In the genomic region with DNA sequence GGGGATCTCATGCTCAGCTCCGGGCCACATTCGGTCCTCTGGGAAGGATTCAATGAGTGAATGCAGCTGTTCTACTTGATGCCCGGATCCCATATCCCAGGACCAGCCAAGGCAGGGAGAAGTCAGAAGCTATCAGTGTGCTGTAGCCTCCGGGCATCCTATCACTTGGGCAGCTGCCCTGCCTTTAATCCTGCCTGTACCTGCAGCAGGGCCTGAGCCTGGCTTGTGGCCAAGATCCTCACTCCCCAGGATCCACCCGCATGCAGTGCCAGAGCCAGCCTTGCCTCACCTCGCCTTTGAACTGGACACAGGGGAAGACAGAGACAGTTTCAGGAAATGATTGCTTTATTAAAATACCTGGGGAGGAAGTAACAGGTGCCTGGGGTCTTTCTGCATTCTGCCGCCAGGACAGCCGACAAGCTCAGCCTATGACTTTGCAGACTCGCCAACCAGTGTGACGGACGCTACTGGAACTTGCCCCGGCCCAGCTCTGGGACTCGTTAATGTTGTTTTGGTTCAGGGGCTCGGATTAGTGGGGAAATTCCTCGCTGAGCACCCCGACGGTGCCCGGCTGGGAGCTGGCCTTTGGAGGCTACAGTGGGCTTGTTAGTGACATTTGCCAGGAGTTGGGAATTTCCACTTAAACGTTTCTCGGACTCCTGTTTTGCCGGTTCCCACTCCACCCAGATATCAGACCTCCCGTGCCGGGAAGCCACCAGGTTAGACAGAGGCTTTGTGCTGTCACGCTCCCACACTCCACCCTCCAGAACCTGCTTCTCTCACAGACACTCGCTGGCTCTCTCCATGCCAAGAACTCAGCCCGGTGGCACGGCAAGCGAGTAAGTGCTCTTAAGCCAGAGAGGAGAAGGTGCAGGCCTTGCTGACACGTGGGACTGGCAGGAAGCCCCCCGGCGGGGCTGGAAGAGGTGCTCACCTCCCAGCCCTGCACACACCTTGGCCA, we compare ENCODE assay signal across 9 cellular contexts. TPM values are rescaled to one million over a fixed set of nuclear protein-coding genes. Genes with fewer than 3 reads are reported as not detected.
DNase-seq lines count a peak whose midpoint lies in the region; ATAC-seq and TF ChIP-seq lines count a peak whose summit lies in the region.
"Had no signal": no experiment of that assay in that cellular context is flagged by ENCODE, and none has a peak within 500 bp of the region (broad histone marks: within the 10 kb centered on the region; RNA-seq: fewer than 3 reads in every experiment).

No MANE protein-coding gene starts in this region.

- H3K27ac Mint-ChIP-seq in activated naive CD4-positive, alpha-beta T cell treated with anti-CD3 and anti-CD28 coated beads, Interleukin-2, amount 50 U/mL, for 24 hours: no peak overlapping the region
- no peak overlapping the region for H3K27ac Mint-ChIP-seq in T-helper 17 cell
- H3K27ac Mint-ChIP-seq: natural killer cell treated with Interleukin-12 subunit alpha and Interleukin-12 subunit beta and Interleukin-15 and Interleukin-18, amount 100 ng/mL, for 72 hours had no signal

- H3K9me3 ChIP-seq in body of pancreas (no peaks in the 10 kb centered on the region), right lobe of liver (no peaks in the 10 kb centered on the region), T-helper 17 cell (ENCODE audit: control insufficient read depth, low read length, poor library complexity, severe bottlenecking) (no peaks in the 10 kb centered on the region)

- H3K27ac ChIP-seq in body of pancreas (peak overlapping the region in 2 of 4 donors; percentile 7 to 24), right lobe of liver (no peak overlapping the region)

- H3K4me3 Mint-ChIP-seq in activated naive CD4-positive, alpha-beta T cell treated with anti-CD3 and anti-CD28 coated beads, Interleukin-2, amount 50 U/mL, for 24 hours: peak overlapping the region; percentile 26
- H3K4me3 Mint-ChIP-seq in T-helper 17 cell: no peak overlapping the region

- H3K27me3 Mint-ChIP-seq in activated naive CD4-positive, alpha-beta T cell treated with anti-CD3 and anti-CD28 coated beads, Interleukin-2, amount 50 U/mL, for 24 hours: no peaks in the 10 kb centered on the region
- H3K27me3 Mint-ChIP-seq in T-helper 17 cell: peaks cover 26% of the 10 kb centered on the region

- no peaks in the 10 kb centered on the region for H3K36me3 Mint-ChIP-seq in activated naive CD4-positive, alpha-beta T cell treated with anti-CD3 and anti-CD28 coated beads, Interleukin-2, amount 50 U/mL, for 24 hours
- no peaks in the 10 kb centered on the region for H3K36me3 Mint-ChIP-seq in T-helper 17 cell (ENCODE audit: low read depth)
- H3K36me3 Mint-ChIP-seq: natural killer cell treated with Interleukin-12 subunit alpha and Interleukin-12 subunit beta and Interleukin-15 and Interleukin-18, amount 100 ng/mL, for 72 hours had no signal

- H3K4me1 Mint-ChIP-seq in activated naive CD4-positive, alpha-beta T cell treated with anti-CD3 and anti-CD28 coated beads, Interleukin-2, amount 50 U/mL, for 24 hours: peaks cover 15% of the 10 kb centered on the region
- H3K4me1 Mint-ChIP-seq in T-helper 17 cell: peaks cover 9% of the 10 kb centered on the region

- no peak overlapping the region for H3K4me3 ChIP-seq in body of pancreas
- H3K4me3 ChIP-seq in right lobe of liver: no peak overlapping the region

- ATAC-seq in body of pancreas (peak; percentile 47), right lobe of liver (peak; percentile 47 to 63 (median 52)), T-helper 17 cell (no peak), GM19351 (IDR thresholded peaks at IDR 0.05; ENCODE audit: unreplicated experiment) (no peak)

- TF ChIP-seq POLR2A in body of pancreas (IDR thresholded peaks at IDR 0.05) (no peak), right lobe of liver (IDR thresholded peaks at IDR 0.05) (no peak), erythroblast (IDR thresholded peaks at IDR 0.05; ENCODE audit: low read length) (no peak)

- no peaks in the 10 kb centered on the region for H3K9me3 Mint-ChIP-seq in activated naive CD4-positive, alpha-beta T cell treated with anti-CD3 and anti-CD28 coated beads, Interleukin-2, amount 50 U/mL, for 24 hours
- H3K9me3 Mint-ChIP-seq: natural killer cell treated with Interleukin-12 subunit alpha and Interleukin-12 subunit beta and Interleukin-15 and Interleukin-18, amount 100 ng/mL, for 72 hours had no signal

- WGBS in body of pancreas, 2 donors: 33 to 41% methylated on average over 17 to 31 of the region's 31 CpGs
- 56% methylated on average over 12 of the region's 31 CpGs for WGBS in right lobe of liver (ENCODE audit: insufficient coverage, low coverage, low lambda C conversion rate, missing lambda C conversion rate)

- intact Hi-C loops in body of pancreas (cut with DNase I) (no loop called here), right lobe of liver (cut with DNase I) (no loop called here)

- no peak for DNase-seq in activated naive CD4-positive, alpha-beta T cell treated with anti-CD3 and anti-CD28 coated beads, Interleukin-2, amount 50 U/mL, for 16 hours
- DNase-seq in body of pancreas (peak; percentile 31 to 64 (median 49)), right lobe of liver (peak; percentile 44 to 64 (median 59)), ureter (ENCODE audit: low spot score) (peak; percentile 86), T-helper 17 cell (no peak), erythroblast (lab: John Stamatoyannopoulos, UW) (no peak)

- H3K36me3 ChIP-seq in body of pancreas (replicated peaks in 1 of 2; ENCODE audit: insufficient read depth in 1 of 2, low read depth in 2 of 2) (no peaks in the 10 kb centered on the region), right lobe of liver (no peaks in the 10 kb centered on the region)

- peaks cover 11% of the 10 kb centered on the region for H3K4me1 ChIP-seq in body of pancreas
- no peaks in the 10 kb centered on the region for H3K4me1 ChIP-seq in right lobe of liver

- H3K27me3 ChIP-seq in body of pancreas (no peaks in the 10 kb centered on the region), right lobe of liver (no peaks in the 10 kb centered on the region)

- TF ChIP-seq CTCF in body of pancreas (IDR thresholded peaks at IDR 0.05) (no peak), right lobe of liver (IDR thresholded peaks at IDR 0.05) (no peak)

RNA-seq across cellular contexts. Expression of a gene that starts 0.7 kb away (rescaled TPM):
- total RNA-seq in body of pancreas: under 1 TPM; 0.52 to 0.66 TPM
- total RNA-seq in right lobe of liver: under 1 TPM in 2 of 6 experiments, not detected in 4; 0.15 to 0.24 TPM
- 67.9 TPM for total RNA-seq in ureter
- under 1 TPM in 1 of 2 donors, not detected in 1; 0.15 TPM for total RNA-seq in T-helper 17 cell
- total RNA-seq: natural killer cell treated with Interleukin-12 subunit alpha and Interleukin-12 subunit beta and Interleukin-15 and Interleukin-18, amount 100 ng/mL, for 72 hours had no signal

RNA-seq across cellular contexts. Expression of a gene that starts 50.9 kb away (rescaled TPM):
- total RNA-seq in body of pancreas: 10 to 100 TPM in 1 of 2 donors, 1 to 10 TPM in 1; 9.6 to 19.2 TPM
- 10 to 100 TPM; 16.1 to 30.7 (median 18.9) TPM for total RNA-seq in right lobe of liver
- total RNA-seq in ureter: 19.5 TPM
- 10 to 100 TPM; 13.2 to 18.7 TPM for total RNA-seq in T-helper 17 cell

Comparison
In these comparisons a context has a peak if more than half of its experiments do, and no peak if none do; other contexts are left out.
1. DNase-seq: peak in body of pancreas (4 of 4), right lobe of liver (3 of 3) and ureter (single experiment); none in activated naive CD4-positive, alpha-beta T cell treated with anti-CD3 and anti-CD28 coated beads, Interleukin-2, amount 50 U/mL, for 16 hours (single experiment), T-helper 17 cell (0 of 3) and erythroblast (0 of 2).
2. ATAC-seq: peak in body of pancreas (single experiment) and right lobe of liver (4 of 4); none in T-helper 17 cell (single experiment) and GM19351 (single experiment).
3. RNA of a gene that starts 0.7 kb away (total RNA-seq): 67.9 TPM in ureter (single experiment); 0.52 to 0.66 TPM in body of pancreas, 0.15 TPM in T-helper 17 cell and 0.15 to 0.24 TPM in right lobe of liver; every median in the first group is over 10 times any median in the second.